Comparison of ENCODE assay signal across 1 cellular context in the genomic region with DNA sequence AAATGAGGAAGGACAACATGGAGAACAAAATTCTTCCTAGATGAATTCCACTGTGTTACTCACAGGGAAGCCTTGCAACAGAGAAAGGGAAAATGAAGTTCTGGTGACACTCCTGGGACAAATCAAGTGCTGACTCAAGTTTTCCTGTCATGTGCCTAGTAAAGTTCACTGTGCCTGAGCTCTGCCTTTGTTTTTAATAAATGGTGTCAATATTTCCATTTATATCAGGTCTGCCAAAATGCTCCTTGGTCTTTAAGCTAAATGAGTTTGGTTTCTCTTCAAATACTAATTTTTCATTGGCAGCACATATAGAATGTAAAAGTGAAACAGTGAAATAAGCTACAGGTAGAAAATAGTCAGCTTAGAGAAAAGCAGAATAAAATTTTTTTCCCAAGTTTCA.
A peak's percentile ranks its signal among the peaks of the same experiment; 100 is the strongest.
TF ChIP-seq lines count a peak whose summit lies in the region.

No MANE protein-coding gene starts in this region.

TF ChIP-seq in SK-N-SH, 30 proteins besides CTCF, POLR2A, EP300 and RAD21 (continued from another document):
- TF ChIP-seq, protein P1, sequence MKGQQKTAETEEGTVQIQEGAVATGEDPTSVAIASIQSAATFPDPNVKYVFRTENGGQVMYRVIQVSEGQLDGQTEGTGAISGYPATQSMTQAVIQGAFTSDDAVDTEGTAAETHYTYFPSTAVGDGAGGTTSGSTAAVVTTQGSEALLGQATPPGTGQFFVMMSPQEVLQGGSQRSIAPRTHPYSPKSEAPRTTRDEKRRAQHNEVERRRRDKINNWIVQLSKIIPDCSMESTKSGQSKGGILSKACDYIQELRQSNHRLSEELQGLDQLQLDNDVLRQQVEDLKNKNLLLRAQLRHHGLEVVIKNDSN (IDR thresholded peaks at IDR 0.05; ENCODE audit: borderline replicate concordance, low read depth), result peak; percentile 15; the same call in 1 of the 2 replicates
- TF ChIP-seq CHD2 (IDR thresholded peaks at IDR 0.05; ENCODE audit: low read length, partially characterized antibody) (no peak), FOXJ3 (CRISPR knock-in tag; IDR thresholded peaks at IDR 0.05) (no peak), RFX5 (IDR thresholded peaks at IDR 0.05; ENCODE audit: low read length) (no peak), RCOR1 (IDR thresholded peaks at IDR 0.05; ENCODE audit: low read length) (no peak), IRF3 (IDR thresholded peaks at IDR 0.05; ENCODE audit: low read depth, low read length) (no peak), EZH2phosphoT487 (IDR thresholded peaks at IDR 0.05; ENCODE audit: borderline replicate concordance, low read depth) (no peak), TCF12 (IDR thresholded peaks at IDR 0.05) (0 out of 2 replicates have a peak, but pooled peaks have one; percentile 13), TAF1 (IDR thresholded peaks at IDR 0.05; ENCODE audit: borderline replicate concordance, low read depth, low read length) (no peak), JUND (IDR thresholded peaks at IDR 0.05) (peak; percentile 22; the same call in 1 of the 2 replicates), FOSL2 (IDR thresholded peaks at IDR 0.05; ENCODE audit: borderline replicate concordance, low read depth) (peak; percentile 9; the same call in 1 of the 2 replicates)
- TF ChIP-seq, protein P2, sequence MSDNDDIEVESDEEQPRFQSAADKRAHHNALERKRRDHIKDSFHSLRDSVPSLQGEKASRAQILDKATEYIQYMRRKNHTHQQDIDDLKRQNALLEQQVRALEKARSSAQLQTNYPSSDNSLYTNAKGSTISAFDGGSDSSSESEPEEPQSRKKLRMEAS (IDR thresholded peaks at IDR 0.05; ENCODE audit: low read depth), result no peak
